In genomic region chr5:75667586-75667985, GRCh38 we compare ENCODE assay signal across 13 cellular contexts. TPM values are rescaled to one million over a fixed set of nuclear protein-coding genes. Genes with fewer than 3 reads are reported as not detected.
DNase-seq lines count a peak whose midpoint lies in the region; ATAC-seq and TF ChIP-seq lines count a peak whose summit lies in the region.
"Had no signal": no experiment of that assay in that cellular context is flagged by ENCODE, and none has a peak within 500 bp of the region (broad histone marks: within the 10 kb centered on the region; RNA-seq: fewer than 3 reads in every experiment).

No MANE protein-coding gene starts in this region.

- H3F3A ChIP-seq in smooth muscle cell (ENCODE audit: low read depth): no peaks in the 10 kb centered on the region

- BruUV-seq in Caco-2 (replicated peaks; lab: Mats Ljungman, UMichigan): no TSS peak

- H3K79me2 ChIP-seq in DND-41 (ENCODE audit: insufficient read depth, low read length): no peaks in the 10 kb centered on the region
- H3K79me2 ChIP-seq in smooth muscle cell (ENCODE audit: low read depth): no peaks in the 10 kb centered on the region

- no peaks in the 10 kb centered on the region for H3K27me3 ChIP-seq in DND-41 (ENCODE audit: insufficient read depth, low read length, poor library complexity)
- no peaks in the 10 kb centered on the region for H3K27me3 ChIP-seq in Caco-2 (replicated peaks; ENCODE audit: control insufficient read depth, insufficient read depth, low read length)
- no peaks in the 10 kb centered on the region for H3K27me3 ChIP-seq in smooth muscle cell (ENCODE audit: low read depth)
- H3K27me3 ChIP-seq in H7 (ENCODE audit: control insufficient read depth, insufficient read depth, low read length): no peaks in the 10 kb centered on the region

- intact Hi-C loops in Caco-2 (cut with micrococcal nuclease; ENCODE audit: unreplicated experiment): loop anchor here (2.0 to 10.0 kb wide), 2 partner anchors 83 to 303 kb away; no protein-coding TSS in a partner anchor

- H3K9me3 Mint-ChIP-seq in nephron (no peaks in the 10 kb centered on the region), Caco-2 (ENCODE audit: unreplicated experiment) (no peaks in the 10 kb centered on the region)
- H3K9me3 Mint-ChIP-seq: CD4-positive, alpha-beta T cell had no signal

- H3K36me3 Mint-ChIP-seq in nephron (ENCODE audit: low read depth): peaks cover 5% of the 10 kb centered on the region
- no peaks in the 10 kb centered on the region for H3K36me3 Mint-ChIP-seq in Caco-2 (ENCODE audit: insufficient read depth, unreplicated experiment)
- H3K36me3 Mint-ChIP-seq in T-helper 17 cell (ENCODE audit: low read depth): peaks cover 4% of the 10 kb centered on the region

- no peak overlapping the region for H3K27ac Mint-ChIP-seq in nephron
- no peak overlapping the region for H3K27ac Mint-ChIP-seq in Caco-2 (ENCODE audit: unreplicated experiment)
- H3K27ac Mint-ChIP-seq in T-helper 17 cell: no peak overlapping the region
- H3K27ac Mint-ChIP-seq: CD4-positive, alpha-beta T cell had no signal

- CTCF ChIA-PET in Caco-2 (lab: Charles Lee): interaction anchor here (1.0 kb wide), 1 partner anchor 47 kb away, joined by 4 read pairs; no protein-coding TSS in a partner anchor

- TF ChIP-seq CTCF in DND-41 (IDR thresholded peaks at IDR 0.05; ENCODE audit: borderline replicate concordance, extremely low read depth, low read length, poor library complexity, severe bottlenecking) (peak; percentile 27), astrocyte of the cerebellum (IDR thresholded peaks at IDR 0.05; ENCODE audit: low read depth, low read length, missing control alignments) (peak; percentile 6), nephron (IDR thresholded peaks at IDR 0.05; ENCODE audit: unreplicated experiment in 3 of 3) (peak in 2 of 3 experiments; percentile 15 to 25), Caco-2 (IDR thresholded peaks at IDR 0.05; ENCODE audit: insufficient read depth in 1 of 2, low read depth in 1 of 2, low read length in 1 of 2, severe bottlenecking in 1 of 2, unreplicated experiment in 1 of 2) (peak in 1 of 2 experiments; percentile 27), smooth muscle cell (IDR thresholded peaks at IDR 0.05; ENCODE audit: borderline replicate concordance, insufficient read depth, poor library complexity, severe bottlenecking) (no peak)

- ATAC-seq in DND-41 (ENCODE audit: insufficient read depth, low read depth) (no peak), T-helper 17 cell (no peak)

- H3K9ac ChIP-seq in DND-41 (ENCODE audit: low read depth, low read length): no peak overlapping the region
- no peak overlapping the region for H3K9ac ChIP-seq in smooth muscle cell (ENCODE audit: low read depth)

- H3K4me1 ChIP-seq in DND-41 (ENCODE audit: insufficient read depth, low read length) (no peaks in the 10 kb centered on the region), Caco-2 (peaks cover 9% of the 10 kb centered on the region; the same call in 1 of the 2 replicates), smooth muscle cell (ENCODE audit: low read depth) (peaks cover 13% of the 10 kb centered on the region)

- no peak overlapping the region for H3K4me3 ChIP-seq in DND-41 (ENCODE audit: low read depth in 1 of 2, low read length in 2 of 2)
- no peak overlapping the region for H3K4me3 ChIP-seq in astrocyte of the cerebellum (ENCODE audit: low read depth, low read length)
- H3K4me3 ChIP-seq in Caco-2 (ENCODE audit: low read depth, low read length): no peak overlapping the region
- H3K4me3 ChIP-seq in smooth muscle cell: no peak overlapping the region
- H3K4me3 ChIP-seq in H7 (ENCODE audit: insufficient read depth, low read depth, low read length): no peak overlapping the region

- DNase-seq in DND-41 (no peak), astrocyte of the cerebellum (ENCODE audit: low read depth) (no peak), Caco-2 (no peak), T-helper 17 cell (no peak), smooth muscle cell (lab: John Stamatoyannopoulos, UW; ENCODE audit: unreplicated experiment) (no peak), H7 (no peak)
- DNase-seq: CD4-positive, alpha-beta T cell; IMR-90; NCI-H1092; NCI-H2171; stimulated activated CD4-positive, alpha-beta T cell treated with anti-CD3 and anti-CD28 coated beads, Interleukin-2, amount 100 ng/mL, for 24 hours had no signal

- no peak overlapping the region for H3K27ac ChIP-seq in DND-41 (ENCODE audit: low read length)
- H3K27ac ChIP-seq in smooth muscle cell (ENCODE audit: low read depth): no peak overlapping the region

- in situ Hi-C loops in astrocyte of the cerebellum (cut with HindIII; ENCODE audit: low sequenced_read_pairs): loop anchor here (5.0 kb wide), 1 partner anchor 50 kb away; no protein-coding TSS in a partner anchor

- 80% methylated on average over 2 of the region's 2 CpGs for WGBS in smooth muscle cell (ENCODE audit: low lambda C conversion rate)

- H3K9me3 ChIP-seq in DND-41 (ENCODE audit: insufficient read depth, low read length, severe bottlenecking) (no peaks in the 10 kb centered on the region), Caco-2 (no peaks in the 10 kb centered on the region), T-helper 17 cell (ENCODE audit: control insufficient read depth, low read length, poor library complexity, severe bottlenecking) (no peaks in the 10 kb centered on the region), smooth muscle cell (replicated peaks; ENCODE audit: low read depth) (no peaks in the 10 kb centered on the region)

- H3K4me2 ChIP-seq in DND-41 (ENCODE audit: insufficient read depth, low read length) (no peak overlapping the region), smooth muscle cell (no peak overlapping the region)

- H3K4me1 Mint-ChIP-seq in nephron: peaks cover 33% of the 10 kb centered on the region
- peaks cover 14% of the 10 kb centered on the region for H3K4me1 Mint-ChIP-seq in Caco-2 (ENCODE audit: low read depth, unreplicated experiment)
- H3K4me1 Mint-ChIP-seq in T-helper 17 cell: peaks cover 17% of the 10 kb centered on the region

- H4K20me1 ChIP-seq in DND-41 (ENCODE audit: insufficient read depth, low read length) (no peaks in the 10 kb centered on the region), smooth muscle cell (ENCODE audit: low read depth) (no peaks in the 10 kb centered on the region)

- H3K36me3 ChIP-seq in DND-41 (ENCODE audit: insufficient read depth, low read length): 0 out of 2 replicates have a peak, but pooled peaks cover 3% of the 10 kb centered on the region
- H3K36me3 ChIP-seq in Caco-2 (ENCODE audit: control insufficient read depth, insufficient read depth, low read length): no peaks in the 10 kb centered on the region
- no peaks in the 10 kb centered on the region for H3K36me3 ChIP-seq in smooth muscle cell (ENCODE audit: low read depth)
- no peaks in the 10 kb centered on the region for H3K36me3 ChIP-seq in H7 (replicated peaks; ENCODE audit: control insufficient read depth, insufficient read depth, low read length)

- no peak for TF ChIP-seq EP300 in Ishikawa (IDR thresholded peaks at IDR 0.05; ENCODE audit: borderline replicate concordance)

- TF ChIP-seq RAD21 in Ishikawa (IDR thresholded peaks at IDR 0.05; ENCODE audit: low read depth): 0 out of 2 replicates have a peak, but pooled peaks have one; percentile 3

- H2AFZ ChIP-seq in DND-41 (ENCODE audit: low read depth, low read length): no peak overlapping the region
- no peak overlapping the region for H2AFZ ChIP-seq in smooth muscle cell (ENCODE audit: low read depth)

- H3K4me3 Mint-ChIP-seq in nephron: no peak overlapping the region
- H3K4me3 Mint-ChIP-seq in Caco-2 (ENCODE audit: unreplicated experiment): no peak overlapping the region
- H3K4me3 Mint-ChIP-seq in T-helper 17 cell: no peak overlapping the region
- H3K4me3 Mint-ChIP-seq: CD4-positive, alpha-beta T cell had no signal

- H3K27me3 Mint-ChIP-seq in nephron (ENCODE audit: low read depth): no peaks in the 10 kb centered on the region
- H3K27me3 Mint-ChIP-seq in Caco-2 (ENCODE audit: insufficient read depth, unreplicated experiment): no peaks in the 10 kb centered on the region
- H3K27me3 Mint-ChIP-seq in T-helper 17 cell: no peaks in the 10 kb centered on the region
- H3K27me3 Mint-ChIP-seq: CD4-positive, alpha-beta T cell had no signal

- POLR2A ChIA-PET in Caco-2 (lab: Charles Lee): no interaction called here

TF ChIP-seq in Ishikawa, 13 proteins besides CTCF, POLR2A, EP300 and RAD21:
- TF ChIP-seq YY1 (IDR thresholded peaks at IDR 0.05; ENCODE audit: low read depth) (no peak), TEAD4 (IDR thresholded peaks at IDR 0.05) (no peak), TAF1 (IDR thresholded peaks at IDR 0.05; ENCODE audit: low read depth) (no peak)
- TF ChIP-seq, protein P1, sequence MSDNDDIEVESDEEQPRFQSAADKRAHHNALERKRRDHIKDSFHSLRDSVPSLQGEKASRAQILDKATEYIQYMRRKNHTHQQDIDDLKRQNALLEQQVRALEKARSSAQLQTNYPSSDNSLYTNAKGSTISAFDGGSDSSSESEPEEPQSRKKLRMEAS (IDR thresholded peaks at IDR 0.05): no peak

RNA-seq across cellular contexts. Expression of gene POC5, which starts 49.7 kb away (rescaled TPM):
- total RNA-seq in Caco-2 (2022) (12.7 and 13.6 TPM in 2 replicates), T-helper 17 cell (10 to 100 TPM in 1 of 2 donors, 1 to 10 TPM in 1; 9.9 to 11.1 TPM), smooth muscle cell (15.4 and 19.1 TPM in 2 replicates)
- 4.8 and 5.7 TPM in 2 replicates for polyA plus RNA-seq in smooth muscle cell
- 16.1 and 20.1 TPM in 2 replicates for total RNA-seq in H7 (2014; rRNA removed; shearing (Covaris generic))

RNA-seq across cellular contexts. Expression of gene ANKDD1B, which starts 56.3 kb away (rescaled TPM):
- 0.63 and 0.88 TPM in 2 replicates for total RNA-seq in Caco-2 (2022)
- total RNA-seq in T-helper 17 cell: under 1 TPM; 0.42 to 0.57 TPM
- 0.18 and 0.31 TPM in 2 replicates for total RNA-seq in smooth muscle cell
- polyA plus RNA-seq in smooth muscle cell: 0.47 TPM in 1 of 2 replicates, not detected in the other
- 0.03 and 0.37 TPM in 2 replicates for total RNA-seq in H7 (2014; rRNA removed; shearing (Covaris generic))
- total RNA-seq: IMR-90 had no signal
